ENCODE assay signal across 1 cellular context in the genomic region with DNA sequence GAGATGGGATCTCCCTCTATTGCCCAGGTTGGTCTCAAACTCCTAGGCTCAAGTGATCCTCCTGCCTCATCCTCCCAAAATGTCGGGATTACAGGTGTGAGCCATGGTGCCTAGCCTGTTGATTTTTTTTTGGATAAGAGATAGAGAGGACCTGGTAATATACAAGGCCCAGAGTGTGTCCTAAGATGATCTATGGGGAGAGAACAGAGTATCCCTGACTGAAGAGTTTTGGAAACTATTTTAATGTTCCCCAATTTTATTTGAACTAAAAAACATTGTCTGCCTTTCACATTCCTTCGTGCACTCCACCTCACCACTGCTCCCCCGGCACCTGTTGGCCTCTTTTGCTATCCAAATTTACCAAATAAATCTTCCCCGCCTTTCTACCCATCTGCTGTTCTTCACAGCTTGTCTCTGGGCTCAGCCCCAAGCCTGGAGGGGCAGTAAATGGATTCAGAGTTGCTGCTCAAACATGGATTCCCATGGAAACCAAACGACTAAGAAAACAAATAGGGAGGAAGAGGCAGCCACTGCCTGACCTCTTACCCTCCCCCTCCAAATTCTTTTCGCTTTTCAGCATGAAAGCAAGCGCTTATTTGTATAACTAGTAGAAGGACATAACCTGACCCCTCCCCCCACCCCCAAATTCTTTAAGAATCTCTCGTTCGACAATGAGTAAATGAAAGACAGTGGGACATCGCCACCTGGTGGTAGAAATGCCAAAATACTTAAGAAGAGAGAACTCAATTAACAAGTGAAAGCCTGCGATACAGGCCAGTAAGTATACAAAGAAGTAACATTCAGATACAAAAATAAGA.
TF ChIP-seq lines count a peak whose summit lies in the region.

No MANE protein-coding gene starts in this region.

TF ChIP-seq in H1, 55 proteins besides CTCF, POLR2A, EP300 and RAD21 (continued from another document):
- no peak; the same call in 1 of the 2 replicates for TF ChIP-seq POLR2AphosphoS5 (IDR thresholded peaks at IDR 0.05; ENCODE audit: low read depth, low read length)
